1 cellular context compared by ENCODE assay signal in the genomic region with DNA sequence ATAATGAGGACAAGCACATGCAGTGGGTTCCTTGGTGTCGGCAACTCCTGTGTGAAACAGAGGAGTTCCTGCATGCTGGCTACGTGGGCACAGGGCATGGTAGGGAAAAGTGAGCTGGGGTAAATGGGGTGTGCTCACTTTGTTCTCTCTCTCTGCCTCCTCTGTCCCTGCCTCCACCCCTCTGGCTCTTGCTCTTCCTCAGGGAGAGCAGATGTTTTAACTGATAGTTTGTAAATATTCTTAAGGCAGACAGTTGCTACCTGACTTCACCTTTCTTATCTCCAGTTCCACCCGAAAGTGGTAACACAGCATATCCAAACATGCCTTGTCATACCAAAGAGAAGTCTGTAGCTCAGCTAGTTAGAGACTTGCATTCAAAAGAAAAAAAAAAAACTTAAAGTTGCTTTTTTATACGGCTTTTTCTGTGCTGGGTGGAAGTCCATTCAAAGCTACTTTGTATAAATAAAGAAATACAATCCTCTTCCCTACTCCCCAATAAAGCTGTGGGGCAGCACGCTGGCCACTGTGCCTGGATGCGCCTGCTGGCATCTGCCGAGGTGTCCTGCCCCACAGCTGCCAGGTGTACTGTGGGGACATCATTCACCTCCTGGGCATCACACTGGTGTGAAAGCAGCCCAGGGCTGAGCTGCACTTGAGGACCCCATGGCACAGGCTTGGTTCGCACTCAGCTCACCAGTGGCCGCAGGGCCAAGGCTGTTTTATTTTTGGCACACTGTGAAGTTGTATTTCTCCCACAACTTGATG.
A peak's percentile ranks its signal among the peaks of the same experiment; 100 is the strongest.
TF ChIP-seq lines count a peak whose summit lies in the region.

No MANE protein-coding gene starts in this region.

TF ChIP-seq in K562, 482 proteins besides CTCF, POLR2A, EP300 and RAD21 (continued from another document and continues in another):
- TF ChIP-seq ARID4B (CRISPR knock-in tag; IDR thresholded peaks at IDR 0.05) (no peak), DIDO1 (tag; IDR thresholded peaks at IDR 0.05; ENCODE audit: low read depth) (no peak), TBL1XR1 (IDR thresholded peaks at IDR 0.05; ENCODE audit: low read length in 2 of 2) (peak in 1 of 2 experiments; percentile 61; a peak in 1 of 4 replicates), PHB2 (IDR thresholded peaks at IDR 0.05; ENCODE audit: low read depth) (0 out of 2 replicates have a peak, but pooled peaks have one; percentile 40), SMARCA4 (IDR thresholded peaks at IDR 0.05) (peak; percentile 86), ZNF408 (CRISPR knock-in tag; IDR thresholded peaks at IDR 0.05; ENCODE audit: low read depth) (no peak), NONO (IDR thresholded peaks at IDR 0.05; ENCODE audit: low read depth in 2 of 2, low read length in 1 of 2) (0 out of 4 replicates have a peak, but pooled peaks of 1 of the 2 experiments have one; percentile 15), SMAD2 (IDR thresholded peaks at IDR 0.05; ENCODE audit: low read depth, low read length) (no peak), MAFG (tag; conservative IDR thresholded peaks at IDR 0.05) (peak; percentile 71), JUN (IDR thresholded peaks at IDR 0.05; ENCODE audit: borderline replicate concordance, low read depth, low read length) (no peak), JUN (CRISPR knock-in tag; IDR thresholded peaks at IDR 0.05; ENCODE audit: borderline replicate concordance) (no peak), BRD9 (IDR thresholded peaks at IDR 0.05; ENCODE audit: low read depth, partially characterized antibody) (peak; percentile 31), POLR2AphosphoS5 (IDR thresholded peaks at IDR 0.05; ENCODE audit: control insufficient read depth, insufficient read depth, low read depth, low read length) (peak; percentile 57; the same call in 1 of the 2 replicates), C11orf30 (IDR thresholded peaks at IDR 0.05; ENCODE audit: low read depth) (peak; percentile 75), ZNF140 (CRISPR knock-in tag; IDR thresholded peaks at IDR 0.05) (no peak), RBM39 (optimal IDR thresholded peaks at IDR 0.05; ENCODE audit: low read depth, low read length) (no peak), ZNF324 (CRISPR knock-in tag; IDR thresholded peaks at IDR 0.05) (no peak), MAFK (IDR thresholded peaks at IDR 0.05; ENCODE audit: low read length) (peak; percentile 54; the same call in 1 of the 2 replicates), ZNF57 (CRISPR knock-in tag; IDR thresholded peaks at IDR 0.05) (no peak), TARDBP (IDR thresholded peaks at IDR 0.05) (no peak), CTBP1 (IDR thresholded peaks at IDR 0.05; ENCODE audit: borderline replicate concordance) (peak; percentile 77; the same call in 1 of the 2 replicates), TCF3 (CRISPR knock-in tag; IDR thresholded peaks at IDR 0.05) (peak; percentile 87), ZNF639 (CRISPR knock-in tag; conservative IDR thresholded peaks at IDR 0.05 in 1 of 2, IDR thresholded peaks at IDR 0.05 in 1 of 2) (no peak), CBFA2T3 (IDR thresholded peaks at IDR 0.05) (peak; percentile 91), SPI1 (IDR thresholded peaks at IDR 0.05; ENCODE audit: borderline replicate concordance, low read depth, low read length) (peak; percentile 28; the same call in 1 of the 2 replicates), MTA3 (IDR thresholded peaks at IDR 0.05; ENCODE audit: borderline replicate concordance) (peak; percentile 17; the same call in 1 of the 2 replicates), RBBP5 (IDR thresholded peaks at IDR 0.05; ENCODE audit: borderline replicate concordance, insufficient read depth, low read length, poor library complexity, severe bottlenecking) (peak; percentile 59), MLLT1 (IDR thresholded peaks at IDR 0.05) (no peak), HOMEZ (CRISPR knock-in tag; IDR thresholded peaks at IDR 0.05) (no peak), NFE2 (IDR thresholded peaks at IDR 0.05; ENCODE audit: low read depth) (peak; percentile 81), ZNF316 (IDR thresholded peaks at IDR 0.05) (peak; percentile 87)
- TF ChIP-seq, protein P1, sequence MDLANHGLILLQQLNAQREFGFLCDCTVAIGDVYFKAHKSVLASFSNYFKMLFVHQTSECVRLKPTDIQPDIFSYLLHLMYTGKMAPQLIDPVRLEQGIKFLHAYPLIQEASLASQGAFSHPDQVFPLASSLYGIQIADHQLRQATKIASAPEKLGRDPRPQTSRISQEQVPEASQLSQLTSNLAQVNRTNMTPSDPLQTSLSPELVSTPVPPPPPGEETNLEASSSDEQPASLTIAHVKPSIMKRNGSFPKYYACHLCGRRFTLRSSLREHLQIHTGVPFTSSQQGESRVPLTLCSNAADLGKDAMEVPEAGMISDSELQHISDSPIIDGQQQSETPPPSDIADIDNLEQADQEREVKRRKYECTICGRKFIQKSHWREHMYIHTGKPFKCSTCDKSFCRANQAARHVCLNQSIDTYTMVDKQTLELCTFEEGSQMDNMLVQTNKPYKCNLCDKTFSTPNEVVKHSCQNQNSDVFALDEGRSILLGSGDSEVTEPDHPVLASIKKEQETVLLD (IDR thresholded peaks at IDR 0.05), result 0 out of 2 replicates have a peak, but pooled peaks have one; percentile 24
- TF ChIP-seq, protein P2, sequence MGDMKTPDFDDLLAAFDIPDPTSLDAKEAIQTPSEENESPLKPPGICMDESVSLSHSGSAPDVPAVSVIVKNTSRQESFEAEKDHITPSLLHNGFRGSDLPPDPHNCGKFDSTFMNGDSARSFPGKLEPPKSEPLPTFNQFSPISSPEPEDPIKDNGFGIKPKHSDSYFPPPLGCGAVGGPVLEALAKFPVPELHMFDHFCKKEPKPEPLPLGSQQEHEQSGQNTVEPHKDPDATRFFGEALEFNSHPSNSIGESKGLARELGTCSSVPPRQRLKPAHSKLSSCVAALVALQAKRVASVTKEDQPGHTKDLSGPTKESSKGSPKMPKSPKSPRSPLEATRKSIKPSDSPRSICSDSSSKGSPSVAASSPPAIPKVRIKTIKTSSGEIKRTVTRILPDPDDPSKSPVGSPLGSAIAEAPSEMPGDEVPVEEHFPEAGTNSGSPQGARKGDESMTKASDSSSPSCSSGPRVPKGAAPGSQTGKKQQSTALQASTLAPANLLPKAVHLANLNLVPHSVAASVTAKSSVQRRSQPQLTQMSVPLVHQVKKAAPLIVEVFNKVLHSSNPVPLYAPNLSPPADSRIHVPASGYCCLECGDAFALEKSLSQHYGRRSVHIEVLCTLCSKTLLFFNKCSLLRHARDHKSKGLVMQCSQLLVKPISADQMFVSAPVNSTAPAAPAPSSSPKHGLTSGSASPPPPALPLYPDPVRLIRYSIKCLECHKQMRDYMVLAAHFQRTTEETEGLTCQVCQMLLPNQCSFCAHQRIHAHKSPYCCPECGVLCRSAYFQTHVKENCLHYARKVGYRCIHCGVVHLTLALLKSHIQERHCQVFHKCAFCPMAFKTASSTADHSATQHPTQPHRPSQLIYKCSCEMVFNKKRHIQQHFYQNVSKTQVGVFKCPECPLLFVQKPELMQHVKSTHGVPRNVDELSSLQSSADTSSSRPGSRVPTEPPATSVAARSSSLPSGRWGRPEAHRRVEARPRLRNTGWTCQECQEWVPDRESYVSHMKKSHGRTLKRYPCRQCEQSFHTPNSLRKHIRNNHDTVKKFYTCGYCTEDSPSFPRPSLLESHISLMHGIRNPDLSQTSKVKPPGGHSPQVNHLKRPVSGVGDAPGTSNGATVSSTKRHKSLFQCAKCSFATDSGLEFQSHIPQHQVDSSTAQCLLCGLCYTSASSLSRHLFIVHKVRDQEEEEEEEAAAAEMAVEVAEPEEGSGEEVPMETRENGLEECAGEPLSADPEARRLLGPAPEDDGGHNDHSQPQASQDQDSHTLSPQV (IDR thresholded peaks at IDR 0.05), result no peak
- TF ChIP-seq, protein P3, sequence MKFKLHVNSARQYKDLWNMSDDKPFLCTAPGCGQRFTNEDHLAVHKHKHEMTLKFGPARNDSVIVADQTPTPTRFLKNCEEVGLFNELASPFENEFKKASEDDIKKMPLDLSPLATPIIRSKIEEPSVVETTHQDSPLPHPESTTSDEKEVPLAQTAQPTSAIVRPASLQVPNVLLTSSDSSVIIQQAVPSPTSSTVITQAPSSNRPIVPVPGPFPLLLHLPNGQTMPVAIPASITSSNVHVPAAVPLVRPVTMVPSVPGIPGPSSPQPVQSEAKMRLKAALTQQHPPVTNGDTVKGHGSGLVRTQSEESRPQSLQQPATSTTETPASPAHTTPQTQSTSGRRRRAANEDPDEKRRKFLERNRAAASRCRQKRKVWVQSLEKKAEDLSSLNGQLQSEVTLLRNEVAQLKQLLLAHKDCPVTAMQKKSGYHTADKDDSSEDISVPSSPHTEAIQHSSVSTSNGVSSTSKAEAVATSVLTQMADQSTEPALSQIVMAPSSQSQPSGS (CRISPR knock-in tag; IDR thresholded peaks at IDR 0.05), result no peak
